ENCODE assay signal across 9 cellular contexts in genomic region chr5:157670662-157671591, GRCh38. TPM values are rescaled to one million over a fixed set of nuclear protein-coding genes. Genes with fewer than 3 reads are reported as not detected.
A peak's percentile ranks its signal among the peaks of the same experiment; 100 is the strongest.
DNase-seq lines count a peak whose midpoint lies in the region; ATAC-seq and TF ChIP-seq lines count a peak whose summit lies in the region.
"Had no signal": no experiment of that assay in that cellular context is flagged by ENCODE, and none has a peak within 500 bp of the region (broad histone marks: within the 10 kb centered on the region; RNA-seq: fewer than 3 reads in every experiment).

C5orf52 (plus strand) TSS chr5:157671533; CDS start chr5:157671615, 82 bp downstream.

- H3K4me1 Mint-ChIP-seq in osteocyte (ENCODE audit: unreplicated experiment): peaks cover 6% of the 10 kb centered on the region

- H3K4me1 ChIP-seq in gastroesophageal sphincter: peaks cover 0 to 15% (median 5%) of the 10 kb centered on the region in 3 donors

- H3K4me3 ChIP-seq in LNCaP clone FGC (ENCODE audit: low read depth, low read length): no peak within 1 kb of the TSS
- peak within 1 kb of the TSS; percentile 34 to 58 for H3K4me3 ChIP-seq in gastroesophageal sphincter

- peak within 1 kb of the TSS in 1 of 4 donors; percentile 30 for H3K27ac ChIP-seq in gastroesophageal sphincter
- H3K27ac ChIP-seq: 22Rv1 had no signal

- no peaks in the 10 kb centered on the region for H3K36me3 Mint-ChIP-seq in osteocyte (ENCODE audit: unreplicated experiment)

- TF ChIP-seq CTCF in LNCaP clone FGC (IDR thresholded peaks at IDR 0.05; ENCODE audit: control insufficient read depth, extremely low read depth, insufficient read depth) (no peak), gastroesophageal sphincter (IDR thresholded peaks at IDR 0.05) (no peak), osteocyte (IDR thresholded peaks at IDR 0.05) (no peak)

- peak; percentile 64 for DNase-seq in DMS 273 (lab: John Stamatoyannopoulos, UW; ENCODE audit: unreplicated experiment)
- no peak for DNase-seq in DMS 273 treated with DMSO at 0.1 percent for 48 hours (lab: John Stamatoyannopoulos, UW)
- peak; percentile 44 for DNase-seq in LNCaP clone FGC (ENCODE audit: low read depth)
- DNase-seq in activated T-cell treated with anti-CD3 and anti-CD28 coated beads, Interleukin-2, amount 50 U/mL, for 48 hours: peak; percentile 39 to 52
- DNase-seq in osteocyte (ENCODE audit: extremely low spot score, unreplicated experiment): peak; percentile 86
- no peak for DNase-seq in DMS153 (lab: John Stamatoyannopoulos, UW)
- DNase-seq in GF-D8 (lab: John Stamatoyannopoulos, UW): no peak

- H3K9me3 Mint-ChIP-seq in osteocyte (ENCODE audit: unreplicated experiment): no peaks in the 10 kb centered on the region

- no peak for TF ChIP-seq EP300 in gastroesophageal sphincter (IDR thresholded peaks at IDR 0.05)

- no peak for TF ChIP-seq POLR2A in gastroesophageal sphincter (IDR thresholded peaks at IDR 0.05)

- ATAC-seq in gastroesophageal sphincter: peak; percentile 61

- peaks cover 25% of the 10 kb centered on the region for H3K27me3 ChIP-seq in gastroesophageal sphincter

- H3K9me3 ChIP-seq in gastroesophageal sphincter: no peaks in the 10 kb centered on the region

- no peaks in the 10 kb centered on the region for H3K27me3 Mint-ChIP-seq in osteocyte (ENCODE audit: unreplicated experiment)

- peak within 1 kb of the TSS; percentile 83 for H3K4me3 Mint-ChIP-seq in osteocyte (ENCODE audit: unreplicated experiment)

- 0 to 7% methylated on average over 11 of the region's 59 CpGs for WGBS in gastroesophageal sphincter (ENCODE audit: low coverage in 1 of 2), 2 donors

- peak within 1 kb of the TSS; percentile 70 for H3K27ac Mint-ChIP-seq in osteocyte (ENCODE audit: unreplicated experiment)

- H3K36me3 ChIP-seq in gastroesophageal sphincter: no peaks in the 10 kb centered on the region

RNA-seq across cellular contexts. Expression of gene C5orf52, which starts in this region (rescaled TPM):
- total RNA-seq in gastroesophageal sphincter: not detected
- not detected in 2 replicates for total RNA-seq in osteocyte

Comparison
In these comparisons a context has a peak if more than half of its experiments do, and no peak if none do; other contexts are left out.
1. DNase-seq: peak in DMS 273 (single experiment), LNCaP clone FGC (single experiment) and activated T-cell treated with anti-CD3 and anti-CD28 coated beads, Interleukin-2, amount 50 U/mL, for 48 hours (2 of 2); none in DMS 273 treated with DMSO at 0.1 percent for 48 hours (single experiment), DMS153 (single experiment) and GF-D8 (single experiment).
2. Peak in ATAC-seq and H3K4me3 ChIP-seq in gastroesophageal sphincter; RNA of the gene not detected or under 1 TPM.
3. Peak in DNase-seq in osteocyte; RNA of the gene not detected or under 1 TPM.